34 cellular contexts compared by ENCODE assay signal in genomic region chr20:33279261-33279910, GRCh38. TPM values are rescaled to one million over a fixed set of nuclear protein-coding genes. Genes with fewer than 3 reads are reported as not detected.
DNase-seq lines count a peak whose midpoint lies in the region; ATAC-seq, FAIRE-seq and TF ChIP-seq lines count a peak whose summit lies in the region.
"Had no signal": no experiment of that assay in that cellular context is flagged by ENCODE, and none has a peak within 500 bp of the region (broad histone marks: within the 10 kb centered on the region; RNA-seq: fewer than 3 reads in every experiment).

No MANE protein-coding gene starts in this region.

- no peak overlapping the region for H3K4me3 Mint-ChIP-seq in activated naive CD8-positive, alpha-beta T cell treated with anti-CD3 and anti-CD28 coated beads for 36 hours
- H3K4me3 Mint-ChIP-seq: activated naive CD4-positive, alpha-beta T cell treated with anti-CD3 and anti-CD28 coated beads, Interleukin-2, amount 10 ng/mL, durations not matched to agents 7 days and 5 days; memory B cell; neural progenitor cell; stimulated activated effector memory CD8-positive, alpha-beta T cell treated with anti-CD3 and anti-CD28 coated beads, Interleukin-12 subunit alpha, Interleukin-12 subunit beta, amount 100 ng/mL, for 72 hours had no signal

- TF ChIP-seq POLR2A in HepG2 (IDR thresholded peaks at IDR 0.05; ENCODE audit: insufficient read depth in 1 of 2, low read depth in 2 of 2, low read length in 2 of 2): no peak
- no peak for TF ChIP-seq POLR2A in right lobe of liver (IDR thresholded peaks at IDR 0.05)
- no peak for TF ChIP-seq POLR2A in thyroid gland (IDR thresholded peaks at IDR 0.05)

- intact Hi-C loops in HepG2 (cut with micrococcal nuclease; ENCODE audit: unreplicated experiment) (no loop called here), right lobe of liver (cut with DNase I) (no loop called here), thyroid gland (cut with DNase I) (no loop called here)

- BruUV-seq in HepG2 (replicated peaks; lab: Mats Ljungman, UMichigan): no TSS peak

- no peaks in the 10 kb centered on the region for H3K4me1 Mint-ChIP-seq in activated naive CD8-positive, alpha-beta T cell treated with anti-CD3 and anti-CD28 coated beads for 36 hours
- H3K4me1 Mint-ChIP-seq: activated naive CD4-positive, alpha-beta T cell treated with anti-CD3 and anti-CD28 coated beads, Interleukin-2, amount 10 ng/mL, durations not matched to agents 7 days and 5 days; memory B cell; stimulated activated effector memory CD8-positive, alpha-beta T cell treated with anti-CD3 and anti-CD28 coated beads, Interleukin-12 subunit alpha, Interleukin-12 subunit beta, amount 100 ng/mL, for 72 hours had no signal

- peak overlapping the region; percentile 58 for H3K4me2 ChIP-seq in HepG2 (ENCODE audit: low read depth, low read length)
- H3K4me2 ChIP-seq: neural progenitor cell had no signal

- H3K9me3 Mint-ChIP-seq in activated naive CD8-positive, alpha-beta T cell treated with anti-CD3 and anti-CD28 coated beads for 36 hours: no peaks in the 10 kb centered on the region
- H3K9me3 Mint-ChIP-seq: activated naive CD4-positive, alpha-beta T cell treated with anti-CD3 and anti-CD28 coated beads, Interleukin-2, amount 10 ng/mL, durations not matched to agents 7 days and 5 days; memory B cell; neural progenitor cell; stimulated activated effector memory CD8-positive, alpha-beta T cell treated with anti-CD3 and anti-CD28 coated beads, Interleukin-12 subunit alpha, Interleukin-12 subunit beta, amount 100 ng/mL, for 72 hours had no signal

- no peak overlapping the region for H3K27ac ChIP-seq in HepG2 (ENCODE audit: extremely low read length, insufficient read depth, low read length)
- no peak overlapping the region for H3K27ac ChIP-seq in right lobe of liver
- H3K27ac ChIP-seq in thyroid gland: no peak overlapping the region
- H3K27ac ChIP-seq: GM23248, heart right ventricle, neural progenitor cell, sigmoid colon, SJCRH30 had no signal

- H3K9ac ChIP-seq in HepG2 (ENCODE audit: insufficient read depth, low read depth, low read length): no peak overlapping the region
- H3K9ac ChIP-seq: GM23248, neural progenitor cell had no signal

- H3K36me3 ChIP-seq in HepG2 (replicated peaks in 1 of 2; ENCODE audit: control insufficient read depth in 1 of 2, insufficient read depth in 2 of 2, low read length in 2 of 2) (no peaks in the 10 kb centered on the region), right lobe of liver (no peaks in the 10 kb centered on the region), thyroid gland (no peaks in the 10 kb centered on the region)
- H3K36me3 ChIP-seq: heart right ventricle, neural progenitor cell, sigmoid colon, SJCRH30 had no signal

- TF ChIP-seq RAD21 in HepG2 (CRISPR knock-in tag; IDR thresholded peaks at IDR 0.05): no peak

- 0 out of 6 replicates have a peak overlapping the region, but pooled peaks of 1 of the 3 experiments have one; percentile 11 for H3K4me3 ChIP-seq in HepG2 (replicated peaks in 1 of 3; ENCODE audit: insufficient read depth in 1 of 3, low read depth in 2 of 3, low read length in 3 of 3)
- H3K4me3 ChIP-seq in right lobe of liver: no peak overlapping the region
- H3K4me3 ChIP-seq in thyroid gland (replicated peaks in 1 of 3): no peak overlapping the region
- H3K4me3 ChIP-seq: GM23248, heart right ventricle, neural progenitor cell, sigmoid colon, SJCRH30 had no signal

- H3K36me3 Mint-ChIP-seq in activated naive CD8-positive, alpha-beta T cell treated with anti-CD3 and anti-CD28 coated beads for 36 hours: no peaks in the 10 kb centered on the region
- H3K36me3 Mint-ChIP-seq: activated naive CD4-positive, alpha-beta T cell treated with anti-CD3 and anti-CD28 coated beads, Interleukin-2, amount 10 ng/mL, durations not matched to agents 7 days and 5 days; memory B cell; neural progenitor cell; stimulated activated effector memory CD8-positive, alpha-beta T cell treated with anti-CD3 and anti-CD28 coated beads, Interleukin-12 subunit alpha, Interleukin-12 subunit beta, amount 100 ng/mL, for 72 hours had no signal

- DNase-seq in HepG2 (ENCODE audit: low spot score) (no peak), right lobe of liver (no peak), NCI-H2171 treated with DMSO at 0.1 percent for 48 hours (lab: John Stamatoyannopoulos, UW) (peak; percentile 76), cerebellum (ENCODE audit: low spot score) (peak; percentile 56), thyroid gland (peak; percentile 65 to 73), mesenteric fat pad (ENCODE audit: low spot score) (no peak)
- no peak for DNase-seq in activated naive CD8-positive, alpha-beta T cell treated with anti-CD3 and anti-CD28 coated beads for 36 hours
- DNase-seq: activated CD4-positive, alpha-beta T cell treated with anti-CD3 and anti-CD28 coated beads, Interleukin-2, amount 50 U/mL, for 4 hours; activated CD4-positive, CD25-positive, alpha-beta regulatory T cell; activated CD8-positive, alpha-beta memory T cell treated with anti-CD3 and anti-CD28 coated beads, Interleukin-2, amount 50 U/mL, for 4 hours; activated naive CD4-positive, alpha-beta T cell treated with anti-CD3 and anti-CD28 coated beads, Interleukin-2, amount 10 ng/mL, durations not matched to agents 7 days and 5 days; amniotic stem cell; effector CD8-positive, alpha-beta T cell; foreskin fibroblast; GM23248; heart right ventricle; IMR-90; left colon; NCI-H1105 treated with DMSO at 0.1 percent for 48 hours; NCI-H2029; NK-92 treated with Interleukin-12 subunit alpha and Interleukin-12 subunit beta, amount 100 ng/mL, for 24 hours; posterior cingulate gyrus; sigmoid colon; SJCRH30; stimulated activated CD4-positive, alpha-beta T cell treated with anti-CD3 and anti-CD28 coated beads, Interleukin-4, amount 100 ng/mL, for 24 hours; T-helper 1 cell had no signal

- no peak for TF ChIP-seq EP300 in HepG2 (IDR thresholded peaks at IDR 0.05; ENCODE audit: low read depth in 2 of 2, low read length in 2 of 2)
- no peak for TF ChIP-seq EP300 in HepG2 (CRISPR knock-in tag; IDR thresholded peaks at IDR 0.05; ENCODE audit: borderline replicate concordance)

- H3K27ac Mint-ChIP-seq in activated naive CD8-positive, alpha-beta T cell treated with anti-CD3 and anti-CD28 coated beads for 36 hours: no peak overlapping the region
- H3K27ac Mint-ChIP-seq: activated naive CD4-positive, alpha-beta T cell treated with anti-CD3 and anti-CD28 coated beads, Interleukin-2, amount 10 ng/mL, durations not matched to agents 7 days and 5 days; memory B cell; neural progenitor cell; stimulated activated effector memory CD8-positive, alpha-beta T cell treated with anti-CD3 and anti-CD28 coated beads, Interleukin-12 subunit alpha, Interleukin-12 subunit beta, amount 100 ng/mL, for 72 hours had no signal

- no peak for FAIRE-seq in HepG2 (lab: Jason Lieb, UNC)
- FAIRE-seq: colon had no signal

- H3K79me2 ChIP-seq in HepG2 (ENCODE audit: insufficient read depth, low read length): no peaks in the 10 kb centered on the region

- in situ Hi-C loops in HepG2 (cut with HindIII; ENCODE audit: extremely low pct_ligation_motif_present, low pct_unique_long_range_greater_than_20kb): no loop called here

- H2AFZ ChIP-seq in HepG2 (ENCODE audit: low read length): no peak overlapping the region
- H2AFZ ChIP-seq: GM23248, neural progenitor cell had no signal

- H4K20me1 ChIP-seq in HepG2 (ENCODE audit: insufficient read depth, low read length): no peaks in the 10 kb centered on the region

- H3K27me3 ChIP-seq in HepG2 (ENCODE audit: control insufficient read depth in 1 of 2, insufficient read depth in 2 of 2, low read length in 2 of 2) (peaks cover 6 to 9% of the 10 kb centered on the region in 2 experiments; a peak in 3 of 5 replicates), right lobe of liver (no peaks in the 10 kb centered on the region), thyroid gland (no peaks in the 10 kb centered on the region)
- H3K27me3 ChIP-seq: neural progenitor cell had no signal

- ATAC-seq in HepG2: no peak
- no peak for ATAC-seq in right lobe of liver
- ATAC-seq in HG02678 (IDR thresholded peaks at IDR 0.05; ENCODE audit: unreplicated experiment): no peak
- ATAC-seq: esophagus mucosa; heart right ventricle; left colon; Panc1; stimulated activated effector memory CD8-positive, alpha-beta T cell treated with anti-CD3 and anti-CD28 coated beads, Interleukin-12 subunit alpha, Interleukin-12 subunit beta, amount 100 ng/mL, for 72 hours had no signal

- H3K27me3 Mint-ChIP-seq in activated naive CD8-positive, alpha-beta T cell treated with anti-CD3 and anti-CD28 coated beads for 36 hours: peaks cover 10% of the 10 kb centered on the region

- H3K9me3 ChIP-seq in HepG2 (ENCODE audit: low read length) (no peaks in the 10 kb centered on the region), right lobe of liver (no peaks in the 10 kb centered on the region), thyroid gland (no peaks in the 10 kb centered on the region)
- H3K9me3 ChIP-seq: heart right ventricle, sigmoid colon, SJCRH30 had no signal

- POLR2A ChIA-PET in HepG2 (lab: Yijun Ruan, JAX): no interaction called here

- peaks cover 90% of the 10 kb centered on the region for H3K4me1 ChIP-seq in HepG2 (ENCODE audit: insufficient read depth, low read length)
- H3K4me1 ChIP-seq in right lobe of liver: no peaks in the 10 kb centered on the region
- H3K4me1 ChIP-seq in thyroid gland: peaks cover 16 to 24% of the 10 kb centered on the region in 2 donors
- H3K4me1 ChIP-seq: heart right ventricle, sigmoid colon, SJCRH30 had no signal

- 40% methylated on average over 6 of the region's 6 CpGs for WGBS in HepG2 (ENCODE audit: low lambda C conversion rate)
- WGBS in right lobe of liver (ENCODE audit: insufficient coverage, low coverage, low lambda C conversion rate, missing lambda C conversion rate): 43% methylated on average over 1 of the region's 6 CpGs
- WGBS in thyroid gland, 2 donors: 35 to 42% methylated on average over 6 of the region's 6 CpGs

- TF ChIP-seq CTCF in HepG2 (CRISPR knock-in tag; IDR thresholded peaks at IDR 0.05) (no peak), right lobe of liver (IDR thresholded peaks at IDR 0.05) (no peak), thyroid gland (IDR thresholded peaks at IDR 0.05) (peak in 1 of 6 experiments; percentile 35)

- CTCF ChIA-PET in HepG2 (lab: Yijun Ruan, JAX; ENCODE audit: low intra/inter-chr PET ratio, low total read pairs): no interaction called here

RNA-seq across cellular contexts. Expression of gene BPIFB1, which starts 3.6 kb away (rescaled TPM):
- total RNA-seq in HepG2 (2016; rRNA removed; fragmentation: Illumina TruSeq; extraction: Trizol): 0.18 and 0.82 TPM in 2 replicates
- 0.18 TPM in 1 of 2 replicates, not detected in the other for total RNA-seq in HepG2 (2016; cell fraction: cytosol; rRNA removed; fragmentation: Illumina TruSeq; extraction: Trizol; ENCODE audit: low read depth)
- 0.34 and 0.56 TPM in 2 replicates for total RNA-seq in HepG2 (2016; cell fraction: insoluble cytoplasmic fraction; rRNA removed; fragmentation: Illumina TruSeq; extraction: Trizol)
- 0.28 TPM in 2 replicates for total RNA-seq in HepG2 (2016; cell fraction: membrane; rRNA removed; fragmentation: Illumina TruSeq; extraction: Trizol)
- 0.59 and 0.75 TPM in 2 replicates for total RNA-seq in HepG2 (2016; cell fraction: nucleus; rRNA removed; fragmentation: Illumina TruSeq; extraction: Trizol)
- polyA plus RNA-seq in HepG2 (2011; rRNA removed): 4.4 and 9.2 TPM in 2 replicates
- 3.2 and 5.0 TPM in 2 replicates for polyA plus RNA-seq in HepG2 (2011; cell fraction: cytosol; rRNA removed)
- polyA plus RNA-seq in HepG2 (2011; cell fraction: nucleus; rRNA removed): 5.1 and 7.3 TPM in 2 replicates
- 7.9 and 12.0 TPM in 2 replicates for polyA plus RNA-seq in HepG2 (2012)
- polyA plus RNA-seq in HepG2 (2016; cell fraction: cytosol; fragmentation: Illumina TruSeq; extraction: Trizol; ENCODE audit: low read depth): 0.26 and 0.36 TPM in 2 replicates
- 0.54 and 0.91 TPM in 2 replicates for polyA plus RNA-seq in HepG2 (2016; cell fraction: insoluble cytoplasmic fraction; fragmentation: Illumina TruSeq; extraction: Trizol; ENCODE audit: low read depth)
- 0.17 and 0.40 TPM in 2 replicates for polyA plus RNA-seq in HepG2 (2016; cell fraction: membrane; fragmentation: Illumina TruSeq; extraction: Trizol; ENCODE audit: low read depth)
- 0.97 and 1.00 TPM in 2 replicates for polyA plus RNA-seq in HepG2 (2016; cell fraction: nucleus; fragmentation: Illumina TruSeq; extraction: Trizol; ENCODE audit: insufficient read depth, low read depth)
- polyA minus RNA-seq in HepG2 (2011; rRNA and poly(A)+ RNA removed; ENCODE audit: low replicate concordance): 3.7 TPM in 1 of 2 replicates, not detected in the other
- polyA minus RNA-seq in HepG2 (2011; cell fraction: cytosol; rRNA and poly(A)+ RNA removed): 0.44 and 1.6 TPM in 2 replicates
- 1.7 and 2.0 TPM in 2 replicates for polyA minus RNA-seq in HepG2 (2011; cell fraction: nucleus; rRNA and poly(A)+ RNA removed)
- total RNA-seq in right lobe of liver: not detected
- total RNA-seq in cerebellum: 0.45 TPM
- not detected for total RNA-seq in thyroid gland
- total RNA-seq in mesenteric fat pad: not detected
- total RNA-seq in activated naive CD8-positive, alpha-beta T cell treated with anti-CD3 and anti-CD28 coated beads for 36 hours: not detected
- total RNA-seq: GM23248, heart right ventricle, IMR-90, left colon, sigmoid colon, SJCRH30 had no signal
- polyA plus RNA-seq: GM23248, IMR-90, sigmoid colon had no signal

RNA-seq across cellular contexts. Expression of gene BPIFA1, which starts 43.6 kb away (rescaled TPM):
- total RNA-seq in HepG2 (2016; rRNA removed; fragmentation: Illumina TruSeq; extraction: Trizol): not detected in 2 replicates
- total RNA-seq in HepG2 (2016; cell fraction: cytosol; rRNA removed; fragmentation: Illumina TruSeq; extraction: Trizol; ENCODE audit: low read depth): not detected in 2 replicates
- not detected in 2 replicates for total RNA-seq in HepG2 (2016; cell fraction: insoluble cytoplasmic fraction; rRNA removed; fragmentation: Illumina TruSeq; extraction: Trizol)
- not detected in 2 replicates for total RNA-seq in HepG2 (2016; cell fraction: membrane; rRNA removed; fragmentation: Illumina TruSeq; extraction: Trizol)
- not detected in 2 replicates for total RNA-seq in HepG2 (2016; cell fraction: nucleus; rRNA removed; fragmentation: Illumina TruSeq; extraction: Trizol)
- not detected in 2 replicates for polyA plus RNA-seq in HepG2 (2011; rRNA removed)
- not detected in 2 replicates for polyA plus RNA-seq in HepG2 (2011; cell fraction: cytosol; rRNA removed)
- polyA plus RNA-seq in HepG2 (2011; cell fraction: nucleus; rRNA removed): not detected in 2 replicates
- polyA plus RNA-seq in HepG2 (2012): not detected in 2 replicates
- not detected in 2 replicates for polyA plus RNA-seq in HepG2 (2016; cell fraction: cytosol; fragmentation: Illumina TruSeq; extraction: Trizol; ENCODE audit: low read depth)
- not detected in 2 replicates for polyA plus RNA-seq in HepG2 (2016; cell fraction: insoluble cytoplasmic fraction; fragmentation: Illumina TruSeq; extraction: Trizol; ENCODE audit: low read depth)
- polyA plus RNA-seq in HepG2 (2016; cell fraction: membrane; fragmentation: Illumina TruSeq; extraction: Trizol; ENCODE audit: low read depth): not detected in 2 replicates
- not detected in 2 replicates for polyA plus RNA-seq in HepG2 (2016; cell fraction: nucleus; fragmentation: Illumina TruSeq; extraction: Trizol; ENCODE audit: insufficient read depth, low read depth)
- polyA minus RNA-seq in HepG2 (2011; rRNA and poly(A)+ RNA removed; ENCODE audit: low replicate concordance): not detected in 2 replicates
- not detected in 2 replicates for polyA minus RNA-seq in HepG2 (2011; cell fraction: cytosol; rRNA and poly(A)+ RNA removed)
- not detected in 2 replicates for polyA minus RNA-seq in HepG2 (2011; cell fraction: nucleus; rRNA and poly(A)+ RNA removed)
- not detected for total RNA-seq in right lobe of liver
- total RNA-seq in cerebellum: not detected
- total RNA-seq in thyroid gland: not detected
- not detected for total RNA-seq in mesenteric fat pad
- total RNA-seq in activated naive CD8-positive, alpha-beta T cell treated with anti-CD3 and anti-CD28 coated beads for 36 hours: not detected
- total RNA-seq: esophagus mucosa, GM23248, heart right ventricle, IMR-90, left colon, sigmoid colon, SJCRH30, ureter had no signal
- polyA plus RNA-seq: GM23248, heart right ventricle, IMR-90, sigmoid colon had no signal

Comparison
In these comparisons a context has a peak if more than half of its experiments do, and no peak if none do; other contexts are left out.
1. DNase-seq: peak in NCI-H2171 treated with DMSO at 0.1 percent for 48 hours (single experiment), cerebellum (single experiment) and thyroid gland (2 of 2); none in HepG2 (single experiment), right lobe of liver (0 of 3), mesenteric fat pad (single experiment) and activated naive CD8-positive, alpha-beta T cell treated with anti-CD3 and anti-CD28 coated beads for 36 hours (single experiment).